ENCODE assay signal across 1 cellular context in genomic region chr3:131850223-131850622, GRCh38.
TF ChIP-seq lines count a peak whose summit lies in the region.

No MANE protein-coding gene starts in this region.

TF ChIP-seq in H1, 55 proteins besides CTCF, POLR2A, EP300 and RAD21:
- TF ChIP-seq KDM1A (IDR thresholded peaks at IDR 0.05; ENCODE audit: borderline replicate concordance, low read length) (peak; percentile 71), TAF1 (IDR thresholded peaks at IDR 0.05; ENCODE audit: low read depth, low read length) (no peak)
